14 cellular contexts compared by ENCODE assay signal in the genomic region with DNA sequence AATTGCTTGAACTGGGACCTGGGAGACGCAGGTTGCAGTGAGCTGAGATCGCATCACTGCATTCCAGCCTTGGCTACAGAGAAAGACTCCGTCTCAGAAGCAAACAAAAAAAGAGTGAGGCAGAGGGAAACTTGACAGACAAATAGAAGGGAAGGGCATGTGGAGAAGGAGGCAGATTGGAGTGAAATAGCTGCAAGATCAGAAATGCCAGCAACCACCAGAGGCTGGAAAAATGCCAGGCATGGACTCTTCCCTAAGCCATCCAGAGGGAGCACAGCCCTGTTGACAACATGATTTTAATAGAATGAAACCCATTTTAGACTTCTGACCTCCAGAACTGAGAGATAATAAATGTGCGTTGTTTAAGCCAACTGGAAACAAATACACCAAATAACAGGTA.
"Had no signal": no experiment of that assay in that cellular context is flagged by ENCODE, and none has a peak within 500 bp of the region (broad histone marks: within the 10 kb centered on the region; RNA-seq: fewer than 3 reads in every experiment).

No MANE protein-coding gene starts in this region.

- H3K9me3 ChIP-seq: gastroesophageal sphincter, mucosa of descending colon, tibial artery, upper lobe of right lung, vagina had no signal

- DNase-seq: effector memory CD4-positive, alpha-beta T cell; glutamatergic neuron; islet precursor cell; mucosa of descending colon; natural killer cell; posterior cingulate gyrus; spleen; stimulated activated CD4-positive, alpha-beta T cell treated with anti-CD3 and anti-CD28 coated beads, Interleukin-15, amount 100 ng/mL, for 24 hours; stimulated activated CD4-positive, alpha-beta T cell treated with anti-CD3 and anti-CD28 coated beads, Interleukin-1b, Interleukin-23, amount 100 ng/mL, for 48 hours; stimulated activated CD4-positive, alpha-beta T cell treated with anti-CD3 and anti-CD28 coated beads, Interleukin-4, amount 100 ng/mL, for 24 hours; tibial artery; upper lobe of right lung had no signal

- H3K27me3 ChIP-seq: gastroesophageal sphincter, spleen, tibial artery, upper lobe of right lung, vagina had no signal

- H3K36me3 ChIP-seq: gastroesophageal sphincter, spleen, tibial artery, upper lobe of right lung, vagina had no signal

- H3K27ac ChIP-seq: gastroesophageal sphincter, spleen, tibial artery, upper lobe of right lung, vagina had no signal

- H3K4me1 ChIP-seq: gastroesophageal sphincter, spleen, tibial artery, upper lobe of right lung, vagina had no signal

- H3K4me3 ChIP-seq: gastroesophageal sphincter, mucosa of descending colon, spleen, tibial artery, upper lobe of right lung, vagina had no signal
